ENCODE assay signal across 9 cellular contexts in the genomic region with DNA sequence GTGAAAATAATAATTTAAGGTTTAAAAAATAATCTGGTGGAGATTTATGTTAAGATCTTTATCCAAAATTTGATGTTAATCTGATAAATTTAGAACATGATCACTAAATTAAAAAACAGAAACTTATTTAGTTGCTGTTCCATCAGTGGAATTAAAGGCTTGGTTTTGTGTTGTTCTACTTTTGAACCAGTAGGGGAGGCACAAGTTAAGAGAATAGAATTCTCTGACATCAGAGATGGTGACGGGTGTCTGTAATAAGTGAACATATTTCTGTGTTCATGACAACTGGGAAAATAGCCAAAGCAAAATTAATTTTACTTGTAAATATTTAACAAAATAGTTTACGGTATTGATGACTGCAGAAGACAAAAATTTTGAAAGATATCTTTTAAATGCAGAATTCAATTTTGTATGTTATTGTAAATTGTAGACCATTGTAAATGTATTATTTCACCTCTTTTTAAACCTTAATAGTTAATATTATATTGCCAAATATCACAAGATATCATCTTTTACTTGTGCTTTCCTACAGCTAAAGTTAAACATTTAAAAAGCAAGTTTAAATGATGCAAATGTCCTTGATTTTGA.
DNase-seq lines count a peak whose midpoint lies in the region; ATAC-seq and TF ChIP-seq lines count a peak whose summit lies in the region.
"Had no signal": no experiment of that assay in that cellular context is flagged by ENCODE, and none has a peak within 500 bp of the region (broad histone marks: within the 10 kb centered on the region; RNA-seq: fewer than 3 reads in every experiment).

No MANE protein-coding gene starts in this region.

- 39 to 48% methylated on average over 2 of the region's 2 CpGs for WGBS in lower leg skin, 2 donors

- ATAC-seq in activated CD8-positive, alpha-beta T cell treated with anti-CD3 and anti-CD28 coated beads for 36 hours = peak; percentile 47
- ATAC-seq in activated CD8-positive, alpha-beta T cell treated with anti-CD3 and anti-CD28 coated beads, Interleukin-2, amount 10 ng/mL, durations not matched to agents 7 days and 5 days = no peak
- ATAC-seq in HG03039 (IDR thresholded peaks at IDR 0.05; ENCODE audit: unreplicated experiment) = peak; percentile 53

- TF ChIP-seq CTCF in activated CD8-positive, alpha-beta T cell treated with anti-CD3 and anti-CD28 coated beads for 36 hours (IDR thresholded peaks at IDR 0.05) = peak; percentile 52
- TF ChIP-seq CTCF in coronary artery (IDR thresholded peaks at IDR 0.05) (peak; percentile 62), mesothelial cell of epicardium (IDR thresholded peaks at IDR 0.05; ENCODE audit: unreplicated experiment) (peak; percentile 67), lower leg skin (IDR thresholded peaks at IDR 0.05) (no peak)

- H3K4me3 Mint-ChIP-seq in activated CD8-positive, alpha-beta T cell treated with anti-CD3 and anti-CD28 coated beads for 36 hours = no peak overlapping the region
- no peak overlapping the region for H3K4me3 Mint-ChIP-seq in activated CD8-positive, alpha-beta T cell treated with anti-CD3 and anti-CD28 coated beads, Interleukin-2, amount 10 ng/mL, durations not matched to agents 7 days and 5 days
- H3K4me3 Mint-ChIP-seq in mesothelial cell of epicardium = no peak overlapping the region
- H3K4me3 Mint-ChIP-seq: activated naive CD4-positive, alpha-beta T cell treated with anti-CD3 and anti-CD28 coated beads, Interleukin-2, amount 50 U/mL, for 24 hours had no signal

- no peaks in the 10 kb centered on the region for H3K4me1 Mint-ChIP-seq in activated CD8-positive, alpha-beta T cell treated with anti-CD3 and anti-CD28 coated beads for 36 hours (ENCODE audit: low read depth)
- H3K4me1 Mint-ChIP-seq in activated CD8-positive, alpha-beta T cell treated with anti-CD3 and anti-CD28 coated beads, Interleukin-2, amount 10 ng/mL, durations not matched to agents 7 days and 5 days (ENCODE audit: low read depth) = no peaks in the 10 kb centered on the region
- H3K4me1 Mint-ChIP-seq in mesothelial cell of epicardium = no peaks in the 10 kb centered on the region
- H3K4me1 Mint-ChIP-seq: activated naive CD4-positive, alpha-beta T cell treated with anti-CD3 and anti-CD28 coated beads, Interleukin-2, amount 50 U/mL, for 24 hours had no signal

- intact Hi-C loops in activated CD8-positive, alpha-beta T cell treated with anti-CD3 and anti-CD28 coated beads for 36 hours (cut with micrococcal nuclease) = no loop called here
- intact Hi-C loops in lower leg skin (cut with DNase I; ENCODE audit: low total_unique reads) = no loop called here

- H3K4me3 ChIP-seq in coronary artery = no peak overlapping the region
- H3K4me3 ChIP-seq in lower leg skin (ENCODE audit: low read depth, poor library complexity, severe bottlenecking) = no peak overlapping the region

- no peaks in the 10 kb centered on the region for H3K27me3 Mint-ChIP-seq in activated CD8-positive, alpha-beta T cell treated with anti-CD3 and anti-CD28 coated beads for 36 hours
- no peaks in the 10 kb centered on the region for H3K27me3 Mint-ChIP-seq in activated CD8-positive, alpha-beta T cell treated with anti-CD3 and anti-CD28 coated beads, Interleukin-2, amount 10 ng/mL, durations not matched to agents 7 days and 5 days (ENCODE audit: low read depth)
- no peaks in the 10 kb centered on the region for H3K27me3 Mint-ChIP-seq in mesothelial cell of epicardium (ENCODE audit: low read depth)
- H3K27me3 Mint-ChIP-seq: activated naive CD4-positive, alpha-beta T cell treated with anti-CD3 and anti-CD28 coated beads, Interleukin-2, amount 50 U/mL, for 24 hours had no signal

- H3K27ac ChIP-seq in coronary artery = no peak overlapping the region

- POLR2A ChIA-PET in activated CD8-positive, alpha-beta T cell treated with anti-CD3 and anti-CD28 coated beads for 36 hours (lab: Charles Lee) = no interaction called here
- POLR2A ChIA-PET in activated CD8-positive, alpha-beta T cell treated with anti-CD3 and anti-CD28 coated beads, Interleukin-2, amount 10 ng/mL, durations not matched to agents 7 days and 5 days (lab: Charles Lee) = no interaction called here

- no peak for TF ChIP-seq POLR2A in lower leg skin (IDR thresholded peaks at IDR 0.05)

- peaks cover 16% of the 10 kb centered on the region for H3K36me3 Mint-ChIP-seq in activated CD8-positive, alpha-beta T cell treated with anti-CD3 and anti-CD28 coated beads for 36 hours (ENCODE audit: low read depth)
- peaks cover 6% of the 10 kb centered on the region for H3K36me3 Mint-ChIP-seq in activated CD8-positive, alpha-beta T cell treated with anti-CD3 and anti-CD28 coated beads, Interleukin-2, amount 10 ng/mL, durations not matched to agents 7 days and 5 days (ENCODE audit: low read depth)
- peaks cover 13% of the 10 kb centered on the region for H3K36me3 Mint-ChIP-seq in mesothelial cell of epicardium

- H3K9me3 Mint-ChIP-seq in activated CD8-positive, alpha-beta T cell treated with anti-CD3 and anti-CD28 coated beads for 36 hours = no peaks in the 10 kb centered on the region
- H3K9me3 Mint-ChIP-seq in activated CD8-positive, alpha-beta T cell treated with anti-CD3 and anti-CD28 coated beads, Interleukin-2, amount 10 ng/mL, durations not matched to agents 7 days and 5 days (ENCODE audit: insufficient read depth) = no peaks in the 10 kb centered on the region
- no peaks in the 10 kb centered on the region for H3K9me3 Mint-ChIP-seq in mesothelial cell of epicardium
- H3K9me3 Mint-ChIP-seq: activated naive CD4-positive, alpha-beta T cell treated with anti-CD3 and anti-CD28 coated beads, Interleukin-2, amount 50 U/mL, for 24 hours had no signal

- no peak for DNase-seq in activated CD8-positive, alpha-beta T cell treated with anti-CD3 and anti-CD28 coated beads for 36 hours
- no peak for DNase-seq in activated CD8-positive, alpha-beta T cell treated with anti-CD3 and anti-CD28 coated beads, Interleukin-2, amount 10 ng/mL, durations not matched to agents 7 days and 5 days
- DNase-seq in NCI-H69 (lab: John Stamatoyannopoulos, UW) (peak; percentile 56), coronary artery (ENCODE audit: low spot score) (no peak), mesothelial cell of epicardium (ENCODE audit: low spot score in 2 of 2, unreplicated experiment in 2 of 2) (no peak), retina (no peak), lower leg skin (ENCODE audit: low spot score in 2 of 2) (no peak)

- CTCF ChIA-PET in activated CD8-positive, alpha-beta T cell treated with anti-CD3 and anti-CD28 coated beads for 36 hours (lab: Charles Lee) = interaction anchor here (0.7 to 1.1 kb wide), 3 partner anchors 9 to 106 kb away, joined by 3 to 5 read pairs (median 3); a partner anchor contains a TSS
- CTCF ChIA-PET in activated CD8-positive, alpha-beta T cell treated with anti-CD3 and anti-CD28 coated beads, Interleukin-2, amount 10 ng/mL, durations not matched to agents 7 days and 5 days (lab: Charles Lee) = no interaction called here

- H3K27ac Mint-ChIP-seq in activated CD8-positive, alpha-beta T cell treated with anti-CD3 and anti-CD28 coated beads for 36 hours = no peak overlapping the region
- H3K27ac Mint-ChIP-seq in activated CD8-positive, alpha-beta T cell treated with anti-CD3 and anti-CD28 coated beads, Interleukin-2, amount 10 ng/mL, durations not matched to agents 7 days and 5 days = no peak overlapping the region
- no peak overlapping the region for H3K27ac Mint-ChIP-seq in mesothelial cell of epicardium
- H3K27ac Mint-ChIP-seq: activated naive CD4-positive, alpha-beta T cell treated with anti-CD3 and anti-CD28 coated beads, Interleukin-2, amount 50 U/mL, for 24 hours had no signal

Comparison
In these comparisons a context has a peak if more than half of its experiments do, and no peak if none do; other contexts are left out.
1. CTCF ChIP-seq: peak in activated CD8-positive, alpha-beta T cell treated with anti-CD3 and anti-CD28 coated beads for 36 hours (single experiment), coronary artery (single experiment) and mesothelial cell of epicardium (single experiment); none in lower leg skin (0 of 3).